8 cellular contexts compared by ENCODE assay signal in genomic region chr6:146543940-146544661, GRCh38. TPM values are rescaled to one million over a fixed set of nuclear protein-coding genes. Genes with fewer than 3 reads are reported as not detected.
A peak's percentile ranks its signal among the peaks of the same experiment; 100 is the strongest.
DNase-seq lines count a peak whose midpoint lies in the region; ATAC-seq and TF ChIP-seq lines count a peak whose summit lies in the region.

No MANE protein-coding gene starts in this region.

- peak overlapping the region; percentile 84 to 93 for H3K4me3 ChIP-seq in foreskin fibroblast (ENCODE audit: low read depth in 1 of 2, low read length in 2 of 2)

- TF ChIP-seq CTCF in foreskin fibroblast (IDR thresholded peaks at IDR 0.05; ENCODE audit: low read depth, low read length): no peak

- POLR2A ChIA-PET in naive thymus-derived CD8-positive, alpha-beta T cell (lab: Charles Lee): no interaction called here

- peak overlapping the region in 1 of 10 donors; percentile 48 for H3K27ac Mint-ChIP-seq in naive thymus-derived CD8-positive, alpha-beta T cell

- peaks cover 25 to 44% (median 26%) of the 10 kb centered on the region in 5 donors for H3K27me3 Mint-ChIP-seq in naive thymus-derived CD8-positive, alpha-beta T cell

- peaks cover 9 to 20% (median 14%) of the 10 kb centered on the region in 4 donors for H3K4me1 Mint-ChIP-seq in naive thymus-derived CD8-positive, alpha-beta T cell

- DNase-seq in activated CD8-positive, alpha-beta memory T cell treated with anti-CD3 and anti-CD28 coated beads for 24 hours: peak; percentile 56
- DNase-seq in activated CD8-positive, alpha-beta memory T cell treated with anti-CD3 and anti-CD28 coated beads, Interleukin-2, amount 50 U/mL, for 4 hours: no peak
- peak; percentile 6 for DNase-seq in HPDE6-E6E7 (ENCODE audit: extremely low spot score)
- peak; percentile 19 to 24 for DNase-seq in activated T-cell treated with anti-CD3 and anti-CD28 coated beads, Interleukin-2, amount 50 U/mL, for 48 hours
- DNase-seq in foreskin fibroblast: peak; percentile 37 to 71
- DNase-seq in naive thymus-derived CD8-positive, alpha-beta T cell: peak in 1 of 10 donors; percentile 4

- H3K36me3 Mint-ChIP-seq in naive thymus-derived CD8-positive, alpha-beta T cell: peaks cover 0 to 4% (median 0%) of the 10 kb centered on the region in 3 donors

- peaks cover 0 to 3% (median 0%) of the 10 kb centered on the region in 9 donors for H3K9me3 Mint-ChIP-seq in naive thymus-derived CD8-positive, alpha-beta T cell

- peak overlapping the region; percentile 6 to 89 (median 76) for H3K4me3 Mint-ChIP-seq in naive thymus-derived CD8-positive, alpha-beta T cell

- peak in 1 of 2 donors; percentile 12 for ATAC-seq in naive thymus-derived CD8-positive, alpha-beta T cell
- ATAC-seq in HG03175 (IDR thresholded peaks at IDR 0.05; ENCODE audit: unreplicated experiment): no peak
- no peak for ATAC-seq in GM21619 (IDR thresholded peaks at IDR 0.05; ENCODE audit: unreplicated experiment)

RNA-seq across cellular contexts. Expression of gene RAB32, which starts 0.5 kb away (rescaled TPM):
- under 1 TPM; 0.41 to 0.49 TPM for total RNA-seq in naive thymus-derived CD8-positive, alpha-beta T cell
- under 1 TPM in 2 of 3 donors, not detected in 1; 0.14 to 0.27 TPM for polyA plus RNA-seq in naive thymus-derived CD8-positive, alpha-beta T cell

RNA-seq across cellular contexts. Expression of gene ADGB, which starts 54.7 kb away (rescaled TPM):
- not detected for total RNA-seq in naive thymus-derived CD8-positive, alpha-beta T cell
- polyA plus RNA-seq in naive thymus-derived CD8-positive, alpha-beta T cell: not detected
